In genomic region chr2:134118279-134119116, GRCh38 we compare ENCODE assay signal across 8 cellular contexts.
DNase-seq lines count a peak whose midpoint lies in the region; ATAC-seq and TF ChIP-seq lines count a peak whose summit lies in the region.

No MANE protein-coding gene starts in this region.

- H3K4me3 ChIP-seq in suprapubic skin = peak overlapping the region; percentile 16

- H3K9me3 Mint-ChIP-seq in activated T-helper 17 cell treated with anti-CD3 and anti-CD28 coated beads, Interleukin-2, amount 50 U/mL, for 72 hours = no peaks in the 10 kb centered on the region

- TF ChIP-seq POLR2A in suprapubic skin (IDR thresholded peaks at IDR 0.05) = no peak

- no peak overlapping the region for H3K27ac ChIP-seq in RWPE1
- H3K27ac ChIP-seq in suprapubic skin = peak overlapping the region; percentile 91

- peak; percentile 70 for TF ChIP-seq CTCF in LNCAP (IDR thresholded peaks at IDR 0.05)
- TF ChIP-seq CTCF in RWPE1 (conservative IDR thresholded peaks at IDR 0.05; ENCODE audit: low read depth) = peak; percentile 83
- TF ChIP-seq CTCF in suprapubic skin (IDR thresholded peaks at IDR 0.05) = peak; percentile 69 to 90

- H3K4me1 Mint-ChIP-seq in activated T-helper 17 cell treated with anti-CD3 and anti-CD28 coated beads, Interleukin-2, amount 50 U/mL, for 72 hours = peaks cover 24% of the 10 kb centered on the region

- CTCF ChIA-PET in RWPE1 (lab: Yijun Ruan, JAX) = interaction anchor here (0.6 to 2.7 kb wide), 12 partner anchors 37 to 333 kb away, joined by 3 to 23 read pairs (median 7); no protein-coding TSS in a partner anchor

- H3K4me3 Mint-ChIP-seq in activated T-helper 17 cell treated with anti-CD3 and anti-CD28 coated beads, Interleukin-2, amount 50 U/mL, for 72 hours = peak overlapping the region; percentile 97

- H3K27ac Mint-ChIP-seq in activated T-helper 17 cell treated with anti-CD3 and anti-CD28 coated beads, Interleukin-2, amount 50 U/mL, for 72 hours = peak overlapping the region; percentile 98

- ATAC-seq in activated T-helper 17 cell treated with anti-CD3 and anti-CD28 coated beads, Interleukin-2, amount 50 U/mL, for 72 hours (replicated peaks) = peak; percentile 61

- H3K27me3 Mint-ChIP-seq in activated T-helper 17 cell treated with anti-CD3 and anti-CD28 coated beads, Interleukin-2, amount 50 U/mL, for 72 hours = no peaks in the 10 kb centered on the region

- H3K36me3 Mint-ChIP-seq in activated T-helper 17 cell treated with anti-CD3 and anti-CD28 coated beads, Interleukin-2, amount 50 U/mL, for 72 hours (ENCODE audit: low read depth) = peaks cover 21% of the 10 kb centered on the region

- peaks cover 40% of the 10 kb centered on the region for H3K4me1 ChIP-seq in suprapubic skin

- H3K27me3 ChIP-seq in suprapubic skin = no peaks in the 10 kb centered on the region

- POLR2A ChIA-PET in RWPE1 (lab: Yijun Ruan, JAX; ENCODE audit: low non-redundant PET) = no interaction called here

- no peaks in the 10 kb centered on the region for H3K9me3 ChIP-seq in suprapubic skin

- H3K36me3 ChIP-seq in suprapubic skin = no peaks in the 10 kb centered on the region

- no peak for TF ChIP-seq EP300 in suprapubic skin (IDR thresholded peaks at IDR 0.05)

- WGBS in suprapubic skin = 32% methylated on average over 8 of the region's 8 CpGs

- peak; percentile 95 for DNase-seq in EL
- peak; percentile 92 for DNase-seq in H4 (ENCODE audit: low spot score)
- DNase-seq in RWPE1 (ENCODE audit: low spot score) = peak; percentile 82
- peak; percentile 92 for DNase-seq in fibroblast of the conjunctiva (ENCODE audit: low read depth)
- DNase-seq in nucleus accumbens (lab: John Stamatoyannopoulos, UW) = peak in 54 of 56 donors; percentile 27 to 95 (median 73)
- DNase-seq in suprapubic skin (ENCODE audit: low spot score in 2 of 2) = peak; percentile 89 to 92
